Comparison of ENCODE assay signal across 33 cellular contexts in genomic region chr3:195041871-195042740, GRCh38.
DNase-seq lines count a peak whose midpoint lies in the region; ATAC-seq, FAIRE-seq and TF ChIP-seq lines count a peak whose summit lies in the region.
"Had no signal": no experiment of that assay in that cellular context is flagged by ENCODE, and none has a peak within 500 bp of the region (broad histone marks: within the 10 kb centered on the region; RNA-seq: fewer than 3 reads in every experiment).

No MANE protein-coding gene starts in this region.

- FAIRE-seq in keratinocyte (lab: Jason Lieb, UNC), result no peak
- FAIRE-seq: astrocyte, GM18507, GM19239, HepG2, RCC 7860 had no signal

- no peak overlapping the region; the same call in 2 of the 3 replicates for H3K4me3 Mint-ChIP-seq in GM23338
- H3K4me3 Mint-ChIP-seq: activated naive CD8-positive, alpha-beta T cell treated with anti-CD3 and anti-CD28 coated beads, Interleukin-2, amount 10 ng/mL, durations not matched to agents 7 days and 5 days; activated T-cell treated with anti-CD3 and anti-CD28 coated beads, Interleukin-2, amount 50 U/mL, for 24 hours; CD4-positive, CD25-positive, alpha-beta regulatory T cell; effector memory CD8-positive, alpha-beta T cell; naive thymus-derived CD4-positive, alpha-beta T cell had no signal

- peaks cover 19% of the 10 kb centered on the region for H3K27me3 Mint-ChIP-seq in GM23338 (ENCODE audit: insufficient read depth, low read depth, poor library complexity)

- no peaks in the 10 kb centered on the region for H3K9me1 ChIP-seq in keratinocyte (ENCODE audit: control insufficient read depth, extremely low read depth, insufficient read depth, low read length)

- H4K20me1 ChIP-seq in GM23338 (replicated peaks; ENCODE audit: insufficient read depth) (no peaks in the 10 kb centered on the region), OCI-LY3 (ENCODE audit: insufficient read depth, low read length) (no peaks in the 10 kb centered on the region), keratinocyte (ENCODE audit: control insufficient read depth, extremely low read depth, insufficient read depth, low read length) (no peaks in the 10 kb centered on the region), smooth muscle cell (ENCODE audit: low read depth) (no peaks in the 10 kb centered on the region)

- peaks cover 6% of the 10 kb centered on the region for H3K4me1 ChIP-seq in GM23338 (ENCODE audit: insufficient read depth)
- peaks cover 40% of the 10 kb centered on the region for H3K4me1 ChIP-seq in OCI-LY3 (ENCODE audit: low read length)
- H3K4me1 ChIP-seq in keratinocyte (ENCODE audit: control insufficient read depth, extremely low read depth, insufficient read depth, low read length), result peaks cover 14% of the 10 kb centered on the region
- peaks cover 7% of the 10 kb centered on the region for H3K4me1 ChIP-seq in smooth muscle cell (ENCODE audit: low read depth)
- H3K4me1 ChIP-seq: psoas muscle, SJSA1 had no signal

- H3K27me3 ChIP-seq in GM23338 (ENCODE audit: insufficient read depth), result no peaks in the 10 kb centered on the region
- H3K27me3 ChIP-seq in OCI-LY3 (ENCODE audit: low read depth, low read length), result no peaks in the 10 kb centered on the region
- H3K27me3 ChIP-seq in keratinocyte (ENCODE audit: control insufficient read depth, extremely low read depth, insufficient read depth, low read length), result no peaks in the 10 kb centered on the region
- no peaks in the 10 kb centered on the region for H3K27me3 ChIP-seq in smooth muscle cell (ENCODE audit: low read depth)
- H3K27me3 ChIP-seq: SJSA1 had no signal

- H3F3A ChIP-seq in GM23338 (replicated peaks; ENCODE audit: low read depth), result no peaks in the 10 kb centered on the region
- no peaks in the 10 kb centered on the region for H3F3A ChIP-seq in smooth muscle cell (ENCODE audit: low read depth)

- H3K9me3 ChIP-seq in OCI-LY3 (ENCODE audit: insufficient read depth, low read length), result no peaks in the 10 kb centered on the region
- H3K9me3 ChIP-seq in keratinocyte (ENCODE audit: control insufficient read depth, low read depth, low read length), result no peaks in the 10 kb centered on the region
- H3K9me3 ChIP-seq in smooth muscle cell (replicated peaks; ENCODE audit: low read depth), result no peaks in the 10 kb centered on the region
- H3K9me3 ChIP-seq: psoas muscle, SJSA1 had no signal

- H2AFZ ChIP-seq in GM23338 (peak overlapping the region; percentile 85), OCI-LY3 (ENCODE audit: low read depth, low read length) (peak overlapping the region; percentile 76; the same call in 1 of the 2 replicates), keratinocyte (ENCODE audit: control insufficient read depth, low read length) (no peak overlapping the region), smooth muscle cell (ENCODE audit: low read depth) (no peak overlapping the region)
- H2AFZ ChIP-seq: GM23248 had no signal

- H3K4me3 ChIP-seq in GM23338 (no peak overlapping the region), OCI-LY3 (ENCODE audit: low read length) (peak overlapping the region; percentile 64), keratinocyte (ENCODE audit: control insufficient read depth in 2 of 3, extremely low read depth in 1 of 3, insufficient read depth in 2 of 3, low read depth in 1 of 3, low read length in 3 of 3) (no peak overlapping the region), smooth muscle cell (no peak overlapping the region)
- H3K4me3 ChIP-seq: GM23248, psoas muscle, SJSA1 had no signal

- H3K4me2 ChIP-seq in GM23338, result peak overlapping the region; percentile 62
- peak overlapping the region; percentile 74 for H3K4me2 ChIP-seq in OCI-LY3 (ENCODE audit: low read length)
- peak overlapping the region; percentile 68 for H3K4me2 ChIP-seq in keratinocyte (ENCODE audit: control insufficient read depth, extremely low read depth, insufficient read depth, low read depth, low read length)
- H3K4me2 ChIP-seq in smooth muscle cell, result peak overlapping the region; percentile 31

- H3K36me3 ChIP-seq in GM23338 (ENCODE audit: insufficient read depth) (no peaks in the 10 kb centered on the region), OCI-LY3 (replicated peaks; ENCODE audit: low read depth, low read length) (no peaks in the 10 kb centered on the region), keratinocyte (ENCODE audit: control insufficient read depth in 2 of 2, extremely low read depth in 1 of 2, insufficient read depth in 2 of 2, low read length in 2 of 2) (no peaks in the 10 kb centered on the region), smooth muscle cell (ENCODE audit: low read depth) (no peaks in the 10 kb centered on the region)
- H3K36me3 ChIP-seq: SJSA1 had no signal

- H3K9ac ChIP-seq in OCI-LY3 (ENCODE audit: low read length), result 0 out of 2 replicates have a peak overlapping the region, but pooled peaks have one; percentile 24
- H3K9ac ChIP-seq in keratinocyte (ENCODE audit: control insufficient read depth, extremely low read depth, insufficient read depth, low read length), result no peak overlapping the region
- H3K9ac ChIP-seq in smooth muscle cell (ENCODE audit: low read depth), result no peak overlapping the region
- H3K9ac ChIP-seq: GM23248 had no signal

- no peaks in the 10 kb centered on the region for H3K9me2 ChIP-seq in GM23338 (ENCODE audit: insufficient read depth)

- no peaks in the 10 kb centered on the region for H3K79me2 ChIP-seq in GM23338 (replicated peaks; ENCODE audit: insufficient read depth)
- no peaks in the 10 kb centered on the region for H3K79me2 ChIP-seq in OCI-LY3 (ENCODE audit: low read length)
- no peaks in the 10 kb centered on the region for H3K79me2 ChIP-seq in keratinocyte (ENCODE audit: control insufficient read depth, insufficient read depth, low read length)
- no peaks in the 10 kb centered on the region for H3K79me2 ChIP-seq in smooth muscle cell (ENCODE audit: low read depth)

- dilution Hi-C loops in keratinocyte (cut with MboI; ENCODE audit: extremely low pct_ligation_motif_present, low sequenced_read_pairs), result no loop called here

- no peak overlapping the region for H3K27ac Mint-ChIP-seq in GM23338
- H3K27ac Mint-ChIP-seq: activated naive CD8-positive, alpha-beta T cell treated with anti-CD3 and anti-CD28 coated beads, Interleukin-2, amount 10 ng/mL, durations not matched to agents 7 days and 5 days; activated T-cell treated with anti-CD3 and anti-CD28 coated beads, Interleukin-2, amount 50 U/mL, for 24 hours; CD4-positive, CD25-positive, alpha-beta regulatory T cell; effector memory CD8-positive, alpha-beta T cell; naive thymus-derived CD4-positive, alpha-beta T cell had no signal

- TF ChIP-seq CTCF in GM23338 (conservative IDR thresholded peaks at IDR 0.05; ENCODE audit: low read depth in 2 of 2) (no peak), OCI-LY3 (IDR thresholded peaks at IDR 0.05; ENCODE audit: low read depth, low read length) (no peak), keratinocyte (optimal IDR thresholded peaks at IDR 0.05 in 1 of 3, IDR thresholded peaks at IDR 0.05 in 1 of 3, conservative IDR thresholded peaks at IDR 0.05 in 1 of 3; ENCODE audit: extremely low read depth in 1 of 3, insufficient read depth in 2 of 3, low read length in 3 of 3) (no peak), smooth muscle cell (IDR thresholded peaks at IDR 0.05; ENCODE audit: borderline replicate concordance, insufficient read depth, poor library complexity, severe bottlenecking) (no peak)

- DNase-seq in GM23338 (ENCODE audit: low spot score) (peak; percentile 55), keratinocyte (ENCODE audit: low read depth, low spot score) (no peak), smooth muscle cell (lab: John Stamatoyannopoulos, UW; ENCODE audit: unreplicated experiment) (no peak), NCI-H2196 treated with DMSO at 0.1 percent for 48 hours (lab: John Stamatoyannopoulos, UW; ENCODE audit: unreplicated experiment) (no peak), nucleus accumbens (lab: John Stamatoyannopoulos, UW) (no peak), NCI-H446 (lab: John Stamatoyannopoulos, UW) (no peak)
- no peak for DNase-seq in activated CD4-positive, alpha-beta T cell treated with anti-CD3 and anti-CD28 coated beads, Interleukin-2, amount 50 U/mL, for 1 hour
- DNase-seq: activated gamma-delta T cell treated with Interleukin-2 at 50 U/mL for 16 hours; activated naive CD8-positive, alpha-beta T cell treated with anti-CD3 and anti-CD28 coated beads, Interleukin-2, amount 10 ng/mL, durations not matched to agents 7 days and 5 days; activated T-cell treated with anti-CD3 and anti-CD28 coated beads, Interleukin-2, amount 50 U/mL, for 24 hours; caudate nucleus; CD4-positive, CD25-positive, alpha-beta regulatory T cell; cortex of kidney; effector memory CD8-positive, alpha-beta T cell; foreskin fibroblast; GM23248; naive thymus-derived CD4-positive, alpha-beta T cell; NCI-H1417 treated with DMSO at 0.1 percent for 48 hours; NCI-H2029 treated with DMSO at 0.1 percent for 48 hours; occipital lobe; psoas muscle; stimulated activated CD4-positive, alpha-beta T cell treated with anti-CD3 and anti-CD28 coated beads, Interleukin-15, amount 100 ng/mL, for 24 hours; stimulated activated CD4-positive, alpha-beta T cell treated with anti-CD3 and anti-CD28 coated beads, Interleukin-4, amount 100 ng/mL, for 4 hours; substantia nigra; T1000 had no signal

- peaks cover 37% of the 10 kb centered on the region for H3K4me1 Mint-ChIP-seq in GM23338
- H3K4me1 Mint-ChIP-seq: activated naive CD8-positive, alpha-beta T cell treated with anti-CD3 and anti-CD28 coated beads, Interleukin-2, amount 10 ng/mL, durations not matched to agents 7 days and 5 days had no signal

- no peaks in the 10 kb centered on the region for H3K36me3 Mint-ChIP-seq in GM23338 (ENCODE audit: low read depth)
- H3K36me3 Mint-ChIP-seq: activated naive CD8-positive, alpha-beta T cell treated with anti-CD3 and anti-CD28 coated beads, Interleukin-2, amount 10 ng/mL, durations not matched to agents 7 days and 5 days; CD4-positive, CD25-positive, alpha-beta regulatory T cell; naive thymus-derived CD4-positive, alpha-beta T cell had no signal

- 59% methylated on average over 16 of the region's 16 CpGs for WGBS in smooth muscle cell (ENCODE audit: low lambda C conversion rate)

- H3K9me3 Mint-ChIP-seq in GM23338, result peaks cover 6% of the 10 kb centered on the region; the same call in 1 of the 3 replicates
- H3K9me3 Mint-ChIP-seq: activated naive CD8-positive, alpha-beta T cell treated with anti-CD3 and anti-CD28 coated beads, Interleukin-2, amount 10 ng/mL, durations not matched to agents 7 days and 5 days; activated T-cell treated with anti-CD3 and anti-CD28 coated beads, Interleukin-2, amount 50 U/mL, for 24 hours; effector memory CD8-positive, alpha-beta T cell; naive thymus-derived CD4-positive, alpha-beta T cell had no signal

- ATAC-seq in GM23338, result peak; percentile 21
- ATAC-seq: effector memory CD8-positive, alpha-beta T cell; esophagus mucosa; HepG2; psoas muscle had no signal

- H3K27ac ChIP-seq in GM23338 (ENCODE audit: low read depth) (no peak overlapping the region), OCI-LY3 (ENCODE audit: low read length) (no peak overlapping the region), keratinocyte (ENCODE audit: control insufficient read depth, insufficient read depth, low read length) (no peak overlapping the region), smooth muscle cell (ENCODE audit: low read depth) (no peak overlapping the region)
- H3K27ac ChIP-seq: GM23248, psoas muscle, SJSA1 had no signal

TF ChIP-seq in GM23338, 12 proteins besides CTCF, POLR2A, EP300 and RAD21 (continues in another document):
- no peak for TF ChIP-seq CREB1 (CRISPR knock-in tag; IDR thresholded peaks at IDR 0.05; ENCODE audit: low read depth)
- no peak for TF ChIP-seq ZNF114 (CRISPR knock-in tag; IDR thresholded peaks at IDR 0.05)
- no peak for TF ChIP-seq JUNB (IDR thresholded peaks at IDR 0.05; ENCODE audit: unreplicated experiment)

Comparison
In these comparisons a context has a peak if more than half of its experiments do, and no peak if none do; other contexts are left out.
1. H2AFZ ChIP-seq: peak in GM23338 (single experiment) and OCI-LY3 (single experiment); none in keratinocyte (single experiment) and smooth muscle cell (single experiment).
2. Peak in every context shown above with its lines, with median percentiles within 50 percentile points of each other: H3K4me2 ChIP-seq.